Comparison of ENCODE assay signal across 13 cellular contexts in genomic region chr18:36315736-36316135, GRCh38. TPM values are rescaled to one million over a fixed set of nuclear protein-coding genes. Genes with fewer than 3 reads are reported as not detected.
A peak's percentile ranks its signal among the peaks of the same experiment; 100 is the strongest.
DNase-seq lines count a peak whose midpoint lies in the region; ATAC-seq, FAIRE-seq and TF ChIP-seq lines count a peak whose summit lies in the region.
"Had no signal": no experiment of that assay in that cellular context is flagged by ENCODE, and none has a peak within 500 bp of the region (broad histone marks: within the 10 kb centered on the region; RNA-seq: fewer than 3 reads in every experiment).

No MANE protein-coding gene starts in this region.

- CTCF ChIA-PET in AG04450 (lab: Charles Lee) (interaction anchor here (0.7 kb wide), 1 partner anchor 245 kb away, joined by 3 read pairs; no protein-coding TSS in a partner anchor), GM12878 (lab: Yijun Ruan, JAX) (interaction anchor here (0.9 to 1.3 kb wide), 2 partner anchors 11 to 13 kb away, joined by 3 to 5 read pairs; no protein-coding TSS in a partner anchor)

- H3K36me3 Mint-ChIP-seq in activated CD4-positive, alpha-beta T cell treated with anti-CD3 and anti-CD28 coated beads, Interleukin-2, amount 10 ng/mL, durations not matched to agents 24 days and 14 days (ENCODE audit: low read depth), result no peaks in the 10 kb centered on the region

- H3K9me3 ChIP-seq in AG04450 (ENCODE audit: control insufficient read depth, insufficient read depth, low read length) (no peaks in the 10 kb centered on the region), MG63 (peaks cover 3% of the 10 kb centered on the region; the same call in 1 of the 2 replicates), GM12878 (replicated peaks; ENCODE audit: control insufficient read depth, insufficient read depth, low read length) (no peaks in the 10 kb centered on the region)
- H3K9me3 ChIP-seq: body of pancreas had no signal

- peak; percentile 48 for ATAC-seq in GM12878
- no peak for ATAC-seq in HG02938 (IDR thresholded peaks at IDR 0.05; ENCODE audit: unreplicated experiment)
- ATAC-seq: body of pancreas had no signal

- H4K20me1 ChIP-seq in GM12878 (ENCODE audit: control insufficient read depth, insufficient read depth), result no peaks in the 10 kb centered on the region

- H2AFZ ChIP-seq in GM12878 (ENCODE audit: control insufficient read depth, low read depth, low read length), result no peak overlapping the region

- peak overlapping the region; percentile 11 for H3K27ac ChIP-seq in AG04450 (ENCODE audit: low read depth, low read length)
- H3K27ac ChIP-seq in GM12878 (ENCODE audit: control insufficient read depth, insufficient read depth), result no peak overlapping the region
- H3K27ac ChIP-seq: body of pancreas, KMS-11 had no signal

- no peak for TF ChIP-seq EP300 in GM12878 (IDR thresholded peaks at IDR 0.05; ENCODE audit: borderline replicate concordance in 1 of 2, control insufficient read depth in 1 of 2, low read depth in 2 of 2, low read length in 2 of 2)

- no peaks in the 10 kb centered on the region for H3K4me1 ChIP-seq in GM12878 (ENCODE audit: control insufficient read depth, insufficient read depth, low read length)

- peaks cover 7% of the 10 kb centered on the region for H3K9me3 Mint-ChIP-seq in activated CD4-positive, alpha-beta T cell treated with anti-CD3 and anti-CD28 coated beads, Interleukin-2, amount 10 ng/mL, durations not matched to agents 24 days and 14 days

- no peak for FAIRE-seq in GM12878 (lab: Jason Lieb, UNC)

- no TSS peak for BruUV-seq in GM12878 (replicated peaks; lab: Mats Ljungman, UMichigan)

- no peak overlapping the region for H3K9ac ChIP-seq in GM12878 (ENCODE audit: control insufficient read depth, insufficient read depth, low read length)
- H3K9ac ChIP-seq: KMS-11 had no signal

- SMC1A ChIA-PET in GM12878 (lab: Charles Lee; ENCODE audit: uncharacterized antibody, unreplicated experiment), result interaction anchor here (0.7 to 2.9 kb wide), 7 partner anchors 9 to 79 kb away, joined by 3 to 17 read pairs (median 3); no protein-coding TSS in a partner anchor

- DNase-seq in AG04450 (ENCODE audit: low read depth, low spot score) (no peak), MG63 (peak; percentile 49), GM12878 (ENCODE audit: low read depth, low spot score) (no peak), iris pigment epithelial cell (ENCODE audit: low read depth) (peak; percentile 60), activated gamma-delta T cell treated with Interleukin-2 at 50 U/mL for 16 hours (no peak), activated gamma-delta T cell (lab: John Stamatoyannopoulos, UW) (no peak)
- DNase-seq in activated CD4-positive, alpha-beta T cell treated with anti-CD3 and anti-CD28 coated beads, Interleukin-2, amount 10 ng/mL, durations not matched to agents 24 days and 14 days, result no peak
- DNase-seq: body of pancreas, H7, NCI-H2081 treated with DMSO at 0.1 percent for 48 hours, nucleus accumbens had no signal

- no peak overlapping the region for H3K4me3 Mint-ChIP-seq in activated CD4-positive, alpha-beta T cell treated with anti-CD3 and anti-CD28 coated beads, Interleukin-2, amount 10 ng/mL, durations not matched to agents 24 days and 14 days

- no peak overlapping the region for H3K27ac Mint-ChIP-seq in activated CD4-positive, alpha-beta T cell treated with anti-CD3 and anti-CD28 coated beads, Interleukin-2, amount 10 ng/mL, durations not matched to agents 24 days and 14 days

- TF ChIP-seq RAD21 in GM12878 (IDR thresholded peaks at IDR 0.05; ENCODE audit: insufficient read depth, low read depth, low read length), result no peak

- H3K4me3 ChIP-seq in AG04450 (ENCODE audit: low read depth, low read length) (no peak overlapping the region), MG63 (no peak overlapping the region), GM12878 (no peak overlapping the region)
- H3K4me3 ChIP-seq: body of pancreas had no signal

- TF ChIP-seq CTCF in AG04450 (IDR thresholded peaks at IDR 0.05; ENCODE audit: low read depth, low read length), result no peak
- no peak for TF ChIP-seq CTCF in GM12878 (IDR thresholded peaks at IDR 0.05 in 2 of 3, conservative IDR thresholded peaks at IDR 0.05 in 1 of 3; ENCODE audit: control insufficient read depth in 2 of 3, extremely low read depth in 1 of 3, insufficient read depth in 1 of 3, low read depth in 3 of 3, low read length in 3 of 3)

- H3K27me3 ChIP-seq in AG04450 (ENCODE audit: control insufficient read depth, insufficient read depth, low read length), result no peaks in the 10 kb centered on the region
- H3K27me3 ChIP-seq in MG63, result no peaks in the 10 kb centered on the region
- H3K27me3 ChIP-seq in GM12878 (replicated peaks in 1 of 2; ENCODE audit: control insufficient read depth in 2 of 2, insufficient read depth in 2 of 2, low read length in 1 of 2), result no peaks in the 10 kb centered on the region
- H3K27me3 ChIP-seq: body of pancreas had no signal

- no peak for TF ChIP-seq POLR2A in GM12878 (IDR thresholded peaks at IDR 0.05; ENCODE audit: low read depth, low read length)

- in situ Hi-C loops in GM12878 (cut with MboI), result no loop called here

- intact Hi-C loops in GM12878 (cut with micrococcal nuclease; ENCODE audit: unreplicated experiment), result no loop called here
- intact Hi-C loops in activated CD4-positive, alpha-beta T cell treated with anti-CD3 and anti-CD28 coated beads, Interleukin-2, amount 10 ng/mL, durations not matched to agents 24 days and 14 days (cut with micrococcal nuclease), result no loop called here

- H3K4me2 ChIP-seq in GM12878 (ENCODE audit: control insufficient read depth, insufficient read depth), result no peak overlapping the region
- H3K4me2 ChIP-seq: KMS-11 had no signal

- RAD21 ChIA-PET in GM12878 (lab: Charles Lee; ENCODE audit: unreplicated experiment), result interaction anchor here (1.0 to 1.7 kb wide), 7 partner anchors 11 to 50 kb away, joined by 3 to 9 read pairs (median 3); partner anchors contain the start of gene FHOD3

- POLR2A ChIA-PET in AG04450 (lab: Yijun Ruan, JAX) (interaction anchor here (0.5 kb wide), 1 partner anchor 299 kb away, joined by 6 read pairs; no protein-coding TSS in a partner anchor), GM12878 (lab: Charles Lee) (interaction anchor here (0.7 to 2.0 kb wide), 4 partner anchors 11 to 90 kb away, joined by 3 to 6 read pairs (median 4); no protein-coding TSS in a partner anchor)

- H3K36me3 ChIP-seq in MG63 (no peaks in the 10 kb centered on the region), GM12878 (ENCODE audit: control insufficient read depth in 2 of 2, insufficient read depth in 2 of 2, low read length in 1 of 2) (no peaks in the 10 kb centered on the region)

- H3K4me1 Mint-ChIP-seq in activated CD4-positive, alpha-beta T cell treated with anti-CD3 and anti-CD28 coated beads, Interleukin-2, amount 10 ng/mL, durations not matched to agents 24 days and 14 days, result no peaks in the 10 kb centered on the region

- no peaks in the 10 kb centered on the region; the same call in 1 of the 2 replicates for H3K79me2 ChIP-seq in GM12878 (ENCODE audit: control insufficient read depth, insufficient read depth, low read length)

- 51% methylated on average over 10 of the region's 10 CpGs for WGBS in GM12878 (ENCODE audit: insufficient coverage, insufficient replicate concordance, low lambda C conversion rate, missing lambda C conversion rate)

- H3K27me3 Mint-ChIP-seq in activated CD4-positive, alpha-beta T cell treated with anti-CD3 and anti-CD28 coated beads, Interleukin-2, amount 10 ng/mL, durations not matched to agents 24 days and 14 days, result peaks cover 1% of the 10 kb centered on the region

RNA-seq across cellular contexts. Expression of gene FHOD3, which starts 18.2 kb away (rescaled TPM):
- 41.1 and 50.3 TPM in 2 replicates for polyA plus RNA-seq in AG04450 (2011; rRNA removed)
- polyA minus RNA-seq in AG04450 (2011; rRNA and poly(A)+ RNA removed), result 51.0 and 58.7 TPM in 2 replicates
- 0.10 TPM in 1 of 2 replicates, not detected in the other for total RNA-seq in MG63 (2014; rRNA removed; shearing (Covaris generic); ENCODE audit: low replicate concordance)
- total RNA-seq in GM12878 (2013; cell fraction: nucleolus; rRNA removed), result 195 and 221 TPM in 2 replicates
- total RNA-seq in GM12878 (2014; rRNA removed), result 10.8 and 13.5 TPM in 2 replicates
- 10.3 and 11.0 TPM in 2 replicates for total RNA-seq in GM12878 (2014; rRNA removed; fragmentation: Illumina TruSeq; extraction: Trizol)
- total RNA-seq in GM12878 (2021), result 10.7 and 11.4 TPM in 2 replicates
- 4.8 TPM for polyA plus RNA-seq in GM12878 (2011; ENCODE audit: low read depth)
- polyA plus RNA-seq in GM12878 (2011; rRNA removed), result 26.4 and 26.7 TPM in 2 replicates
- polyA plus RNA-seq in GM12878 (2011; cell fraction: cytosol; rRNA removed), result 23.5 and 28.8 TPM in 2 replicates
- 36.3 and 38.1 TPM in 2 replicates for polyA plus RNA-seq in GM12878 (2011; cell fraction: nucleus; rRNA removed)
- 5.1 and 7.6 TPM in 2 replicates for polyA plus RNA-seq in GM12878 (2012)
- polyA plus RNA-seq in GM12878 (2014; fragmentation: Illumina TruSeq; extraction: Trizol), result 11.6 and 12.8 TPM in 2 replicates
- under 1 TPM; 0.77 to 0.90 TPM for polyA plus RNA-seq in GM12878 (2014; fragmentation: Nextera tagmentation; extraction: Ambion mirVana)
- polyA plus RNA-seq in GM12878 (2014; rRNA removed), result 9.6 and 10.0 TPM in 2 replicates
- 1 to 10 TPM; 2.0 to 2.4 TPM for polyA plus RNA-seq in GM12878 (2016; fragmentation: Nextera tagmentation; extraction: Ambion mirVana)
- 32.3 and 33.7 TPM in 2 replicates for polyA minus RNA-seq in GM12878 (2011; rRNA and poly(A)+ RNA removed)
- polyA minus RNA-seq in GM12878 (2011; cell fraction: cytosol; rRNA and poly(A)+ RNA removed), result 8.4 and 12.8 TPM in 2 replicates
- polyA minus RNA-seq in GM12878 (2011; cell fraction: nucleus; rRNA and poly(A)+ RNA removed), result 31.9 and 49.8 TPM in 2 replicates
- total RNA-seq in activated CD4-positive, alpha-beta T cell treated with anti-CD3 and anti-CD28 coated beads, Interleukin-2, amount 10 ng/mL, durations not matched to agents 24 days and 14 days, result not detected in 2 replicates

Comparison
In these comparisons a context has a peak if more than half of its experiments do, and no peak if none do; other contexts are left out.
1. DNase-seq: peak in MG63 (single experiment) and iris pigment epithelial cell (single experiment); none in AG04450 (single experiment), GM12878 (single experiment), activated CD4-positive, alpha-beta T cell treated with anti-CD3 and anti-CD28 coated beads, Interleukin-2, amount 10 ng/mL, durations not matched to agents 24 days and 14 days (single experiment), activated gamma-delta T cell treated with Interleukin-2 at 50 U/mL for 16 hours (single experiment) and activated gamma-delta T cell (single experiment).
2. RNA of gene FHOD3, which starts 18.2 kb away (total RNA-seq): 10.3 to 221 TPM in GM12878; 0.10 TPM in MG63 and not detected in activated CD4-positive, alpha-beta T cell treated with anti-CD3 and anti-CD28 coated beads, Interleukin-2, amount 10 ng/mL, durations not matched to agents 24 days and 14 days; every median in the first group is over 10 times any median in the second.